In the genomic region with DNA sequence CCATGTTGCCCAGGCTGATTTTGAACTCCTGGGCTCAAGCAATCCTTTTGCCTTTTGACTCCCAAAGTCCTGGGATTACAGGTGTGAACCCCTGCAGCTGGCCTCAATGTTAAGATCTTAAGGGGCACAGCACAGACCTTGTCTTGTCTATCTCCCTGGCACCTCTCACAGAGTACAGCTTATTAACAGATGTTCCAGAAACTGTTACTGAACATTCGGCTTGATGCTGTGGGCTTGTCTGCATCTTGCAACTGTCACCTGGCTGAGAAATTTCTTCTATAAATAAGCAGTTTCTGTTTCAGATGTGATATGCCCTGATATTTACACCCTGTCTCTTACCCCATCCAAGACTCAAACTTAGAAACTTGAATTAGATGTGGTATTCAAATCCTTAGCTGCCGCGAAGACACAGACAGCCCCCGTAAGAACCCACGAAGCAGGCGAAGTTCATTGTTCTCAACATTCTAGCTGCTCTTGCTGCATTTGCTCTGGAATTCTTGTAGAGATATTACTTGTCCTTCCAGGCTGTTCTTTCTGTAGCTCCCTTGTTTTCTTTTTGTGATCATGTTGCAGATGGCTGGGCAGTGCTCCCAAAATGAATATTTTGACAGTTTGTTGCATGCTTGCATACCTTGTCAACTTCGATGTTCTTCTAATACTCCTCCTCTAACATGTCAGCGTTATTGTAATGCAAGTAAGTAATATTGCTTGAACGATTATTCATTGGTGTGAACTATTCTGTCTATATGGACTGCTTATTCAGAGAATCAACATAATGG, we compare ENCODE assay signal across 11 cellular contexts. TPM values are rescaled to one million over a fixed set of nuclear protein-coding genes. Genes with fewer than 3 reads are reported as not detected.
DNase-seq lines count a peak whose midpoint lies in the region; ATAC-seq and TF ChIP-seq lines count a peak whose summit lies in the region.
"Had no signal": no experiment of that assay in that cellular context is flagged by ENCODE, and none has a peak within 500 bp of the region (broad histone marks: within the 10 kb centered on the region; RNA-seq: fewer than 3 reads in every experiment).

TSS of gene TNFRSF17 (plus strand) at position 450 of the 779 bp plus-strand sequence. CDS start at position 565, 115 bp downstream.

- peaks cover 58% of the 10 kb centered on the region for H3K4me1 ChIP-seq in KMS-11 (ENCODE audit: low read depth, poor library complexity, severe bottlenecking)
- no peaks in the 10 kb centered on the region for H3K4me1 ChIP-seq in transverse colon
- H3K4me1 ChIP-seq: A549 had no signal

- in situ Hi-C loops in transverse colon (cut with MboI; ENCODE audit: low pct_ligation_motif_present in 1 of 4, low pct_unique_long_range_greater_than_20kb in 1 of 4, low sequenced_read_pairs in 3 of 4): loop anchor here in 3 of 4 donors (10.0 to 25.0 kb wide), 2 partner anchors 90 to 97 kb away; no protein-coding TSS in a partner anchor

- H3K27me3 Mint-ChIP-seq in activated T-cell treated with anti-CD3 and anti-CD28 coated beads, Interleukin-2, amount 50 U/mL, for 24 hours: no peaks in the 10 kb centered on the region
- H3K27me3 Mint-ChIP-seq in MCF 10A (ENCODE audit: insufficient read depth, unreplicated experiment): no peaks in the 10 kb centered on the region

- WGBS in transverse colon (ENCODE audit: low coverage in 1 of 2), 2 donors: 65 to 69% methylated on average over 4 to 9 of the region's 9 CpGs

- peak within 1 kb of the TSS; percentile 33 for H3K27ac Mint-ChIP-seq in activated T-cell treated with anti-CD3 and anti-CD28 coated beads, Interleukin-2, amount 50 U/mL, for 24 hours
- H3K27ac Mint-ChIP-seq in MCF 10A (ENCODE audit: low read depth, unreplicated experiment): no peak within 1 kb of the TSS

- H3K36me3 ChIP-seq in KMS-11 (ENCODE audit: insufficient read depth) (peaks cover 21% of the 10 kb centered on the region; the same call in 1 of the 2 replicates), transverse colon (no peaks in the 10 kb centered on the region)

- no peaks in the 10 kb centered on the region for H4K20me1 ChIP-seq in KMS-11 (ENCODE audit: insufficient read depth)

- H2AFZ ChIP-seq in KMS-11 (ENCODE audit: low read depth): no peak within 1 kb of the TSS

- DNase-seq in activated T-cell treated with anti-CD3 and anti-CD28 coated beads, Interleukin-2, amount 50 U/mL, for 24 hours: no peak
- DNase-seq in activated T-cell treated with anti-CD3 and anti-CD28 coated beads, Interleukin-2, amount 50 U/mL, for 48 hours: no peak
- DNase-seq in transverse colon (peak; percentile 13), DMS 273 treated with DMSO at 0.1 percent for 48 hours (lab: John Stamatoyannopoulos, UW) (no peak), MCF 10A (ENCODE audit: unreplicated experiment) (no peak), glomerular visceral epithelial cell (ENCODE audit: extremely low spot score) (no peak)
- DNase-seq: activated T-cell treated with anti-CD3 and anti-CD28 coated beads, Interleukin-2, amount 50 U/mL, for 1 hour had no signal

- H3K4me1 Mint-ChIP-seq in activated T-cell treated with anti-CD3 and anti-CD28 coated beads, Interleukin-2, amount 50 U/mL, for 24 hours (ENCODE audit: low read depth): no peaks in the 10 kb centered on the region
- H3K4me1 Mint-ChIP-seq in MCF 10A (ENCODE audit: insufficient read depth, unreplicated experiment): peaks cover 6% of the 10 kb centered on the region

- POLR2A ChIA-PET in MCF 10A (lab: Yijun Ruan, JAX): interaction anchor here (0.7 to 3.3 kb wide), 2 partner anchors 12 to 1020 kb away, joined by 4 to 10 read pairs; partner anchors contain the start of gene SNX29

- H3K4me3 ChIP-seq in KMS-11 (IDR thresholded peaks at IDR 0.05; ENCODE audit: insufficient read depth, low read depth, low read length) (no peak within 1 kb of the TSS), transverse colon (no peak within 1 kb of the TSS)
- H3K4me3 ChIP-seq: A549 had no signal

- BruUV-seq in MCF 10A (replicated peaks; lab: Mats Ljungman, UMichigan): no TSS peak

- CTCF ChIA-PET in MCF 10A (lab: Yijun Ruan, JAX): interaction anchor here (0.7 to 3.5 kb wide), 4 partner anchors 21 to 1333 kb away, joined by 3 to 19 read pairs (median 4); no protein-coding TSS in a partner anchor

- H3K9ac ChIP-seq in KMS-11: peak within 1 kb of the TSS; percentile 91

- H3K9me3 Mint-ChIP-seq in activated T-cell treated with anti-CD3 and anti-CD28 coated beads, Interleukin-2, amount 50 U/mL, for 24 hours: no peaks in the 10 kb centered on the region
- no peaks in the 10 kb centered on the region for H3K9me3 Mint-ChIP-seq in MCF 10A (ENCODE audit: unreplicated experiment)

- H3K36me3 Mint-ChIP-seq in activated T-cell treated with anti-CD3 and anti-CD28 coated beads, Interleukin-2, amount 50 U/mL, for 24 hours (ENCODE audit: low read depth): no peaks in the 10 kb centered on the region
- H3K36me3 Mint-ChIP-seq in MCF 10A (ENCODE audit: insufficient read depth, unreplicated experiment): peaks cover 10% of the 10 kb centered on the region

- peak within 1 kb of the TSS; percentile 95 for H3K27ac ChIP-seq in KMS-11
- peak within 1 kb of the TSS in 2 of 4 donors; percentile 35 to 53 for H3K27ac ChIP-seq in transverse colon
- H3K27ac ChIP-seq: A549 had no signal

- peak; percentile 67 for ATAC-seq in HG02623 (IDR thresholded peaks at IDR 0.05; ENCODE audit: unreplicated experiment)
- ATAC-seq: A549 had no signal

- no peaks in the 10 kb centered on the region for H3K27me3 ChIP-seq in KMS-11 (ENCODE audit: insufficient read depth, low read depth)
- H3K27me3 ChIP-seq in transverse colon: no peaks in the 10 kb centered on the region

- 0 out of 2 replicates have a peak, but pooled peaks have one; percentile 9 for TF ChIP-seq CTCF in KMS-11 (conservative IDR thresholded peaks at IDR 0.05; ENCODE audit: low read depth, low read length)
- no peak for TF ChIP-seq CTCF in transverse colon (IDR thresholded peaks at IDR 0.05)
- TF ChIP-seq CTCF in MCF 10A (IDR thresholded peaks at IDR 0.05; ENCODE audit: unreplicated experiment): no peak

- intact Hi-C loops in transverse colon (cut with DNase I; ENCODE audit: low total_unique reads) (loop anchor here (10.0 kb wide), 1 partner anchor 570 kb away; no protein-coding TSS in a partner anchor), MCF 10A (cut with micrococcal nuclease) (no loop called here)

- TF ChIP-seq EP300 in transverse colon (IDR thresholded peaks at IDR 0.05; ENCODE audit: low read depth): no peak

- no peak for TF ChIP-seq POLR2A in transverse colon (IDR thresholded peaks at IDR 0.05)

- H3K4me2 ChIP-seq in KMS-11: peak within 1 kb of the TSS; percentile 89
- H3K4me2 ChIP-seq: A549 had no signal

- no peak within 1 kb of the TSS for H3K4me3 Mint-ChIP-seq in activated T-cell treated with anti-CD3 and anti-CD28 coated beads, Interleukin-2, amount 50 U/mL, for 24 hours
- H3K4me3 Mint-ChIP-seq in MCF 10A (ENCODE audit: unreplicated experiment): no peak within 1 kb of the TSS

- no peaks in the 10 kb centered on the region for H3K9me3 ChIP-seq in transverse colon
- H3K9me3 ChIP-seq: A549 had no signal

- peaks cover 58% of the 10 kb centered on the region for H3K79me2 ChIP-seq in KMS-11 (ENCODE audit: insufficient read depth, low read depth)

RNA-seq across cellular contexts. Expression of gene TNFRSF17, which starts in this region (rescaled TPM):
- 1 to 10 TPM in 2 of 4 donors, not detected in 2; 1.2 to 6.0 TPM for total RNA-seq in transverse colon
- total RNA-seq in MCF 10A (2022): not detected in 2 replicates
- total RNA-seq: epithelial cell of proximal tubule had no signal
